Comparison of ENCODE assay signal across 16 cellular contexts in the genomic region with DNA sequence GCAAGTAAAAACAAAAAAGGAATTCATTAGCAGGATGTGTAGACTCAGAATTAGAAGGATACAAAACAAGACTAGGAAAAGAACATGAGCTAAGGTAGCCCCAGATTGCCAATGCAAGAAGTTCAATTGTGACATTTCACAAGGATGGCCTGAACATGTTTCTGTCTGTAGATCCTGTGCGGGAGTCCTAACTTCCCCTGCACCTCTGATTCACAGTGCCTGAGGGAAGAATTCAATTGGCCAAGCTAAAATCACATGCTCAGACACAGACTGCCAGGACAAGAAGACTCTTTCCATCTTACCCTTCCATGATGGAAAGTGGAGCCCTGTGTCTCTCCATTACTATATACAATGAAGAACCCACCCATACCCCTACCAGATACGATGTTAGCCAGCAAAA.
DNase-seq lines count a peak whose midpoint lies in the region; ATAC-seq and TF ChIP-seq lines count a peak whose summit lies in the region.
"Had no signal": no experiment of that assay in that cellular context is flagged by ENCODE, and none has a peak within 500 bp of the region (broad histone marks: within the 10 kb centered on the region; RNA-seq: fewer than 3 reads in every experiment).

No MANE protein-coding gene starts in this region.

- no peak overlapping the region for H2AFZ ChIP-seq in H9 (ENCODE audit: low read length)

- H4K91ac ChIP-seq in H9 (ENCODE audit: insufficient read length, low read depth, low read length): no peak overlapping the region

- no peaks in the 10 kb centered on the region for H3K27me3 ChIP-seq in H9 (ENCODE audit: insufficient read depth, low read length)
- H3K27me3 ChIP-seq: BLaER1 treated with 17β-estradiol and CSF1 and Interleukin-3, amounts not matched to agents 10 nM and 100 nM had no signal

- WGBS in H9 (ENCODE audit: extremely low coverage, insufficient read length, low lambda C conversion rate): no CpG with 5 or more reads among the region's 2 CpGs

- H3K4ac ChIP-seq in H9 (ENCODE audit: low read depth, low read length): no peak overlapping the region

- peak overlapping the region; percentile 15 for H3K27ac ChIP-seq in H9 (ENCODE audit: insufficient read length, low read depth, low read length)
- H3K27ac ChIP-seq: BLaER1 treated with 17β-estradiol and CSF1 and Interleukin-3, amounts not matched to agents 10 nM and 100 nM; HL-60 had no signal

- no peak for DNase-seq in H9
- peak; percentile 33 for DNase-seq in SK-MEL-5 (ENCODE audit: low read depth, low spot score)
- peak; percentile 62 for DNase-seq in epithelial cell of esophagus (ENCODE audit: low read depth)
- DNase-seq in kidney tubule cell (ENCODE audit: low spot score): peak; percentile 1
- DNase-seq in globus pallidus (ENCODE audit: low spot score): no peak
- DNase-seq: ACHN; CD4-positive, CD25-positive, alpha-beta regulatory T cell; DMS53; GOT3; IMR-90; KBM-7 had no signal

- H3K9me3 ChIP-seq in H9 (ENCODE audit: control insufficient read depth, low read depth, low read length): no peaks in the 10 kb centered on the region
- H3K9me3 ChIP-seq: BLaER1 treated with 17β-estradiol and CSF1 and Interleukin-3, amounts not matched to agents 10 nM and 100 nM; HAP-1 had no signal

- no peak overlapping the region for H3K4me2 ChIP-seq in H9 (ENCODE audit: insufficient read depth, insufficient read length, low read length)
- H3K4me2 ChIP-seq: BLaER1 treated with 17β-estradiol and CSF1 and Interleukin-3, amounts not matched to agents 10 nM and 100 nM had no signal

- no peaks in the 10 kb centered on the region for H3K36me3 Mint-ChIP-seq in H9 (ENCODE audit: insufficient read depth in 1 of 3, low read depth in 3 of 3)
- H3K36me3 Mint-ChIP-seq: CD4-positive, CD25-positive, alpha-beta regulatory T cell had no signal

- H3K27me3 Mint-ChIP-seq in H9 (ENCODE audit: low read depth): no peaks in the 10 kb centered on the region
- H3K27me3 Mint-ChIP-seq: CD4-positive, CD25-positive, alpha-beta regulatory T cell had no signal

- no peak overlapping the region for H4K8ac ChIP-seq in H9 (replicated peaks; ENCODE audit: insufficient read length, low read depth, low read length)

- no peak overlapping the region for H3K4me3 Mint-ChIP-seq in H9
- H3K4me3 Mint-ChIP-seq: CD4-positive, CD25-positive, alpha-beta regulatory T cell had no signal

- H2AK5ac ChIP-seq in H9 (ENCODE audit: insufficient read length, low read length): no peak overlapping the region

- H3K18ac ChIP-seq in H9 (ENCODE audit: insufficient read length, low read depth, low read length): no peak overlapping the region

- no peaks in the 10 kb centered on the region for H4K20me1 ChIP-seq in H9 (ENCODE audit: control insufficient read depth, insufficient read depth, insufficient read length)
- H4K20me1 ChIP-seq: BLaER1 treated with 17β-estradiol and CSF1 and Interleukin-3, amounts not matched to agents 10 nM and 100 nM had no signal

- H2BK120ac ChIP-seq in H9 (ENCODE audit: low read depth, low read length, poor library complexity, severe bottlenecking): no peak overlapping the region

- ATAC-seq in HG03342 (IDR thresholded peaks at IDR 0.05; ENCODE audit: unreplicated experiment) (no peak), GM19023 (IDR thresholded peaks at IDR 0.05; ENCODE audit: unreplicated experiment) (no peak)

- H3T11ph ChIP-seq in H9 (ENCODE audit: low read length): no peak overlapping the region

- no peak overlapping the region for H3K9ac ChIP-seq in H9 (ENCODE audit: extremely low read depth, insufficient read length, low read length)
- H3K9ac ChIP-seq: BLaER1 treated with 17β-estradiol and CSF1 and Interleukin-3, amounts not matched to agents 10 nM and 100 nM had no signal

- peaks cover 6% of the 10 kb centered on the region for H3K4me1 ChIP-seq in H9 (ENCODE audit: insufficient read depth, low read length)

- peaks cover 12 to 14% of the 10 kb centered on the region in 2 experiments for H3K4me1 Mint-ChIP-seq in H9
- H3K4me1 Mint-ChIP-seq: CD4-positive, CD25-positive, alpha-beta regulatory T cell had no signal

- H3K23me2 ChIP-seq in H9 (ENCODE audit: insufficient read length, low read depth, low read length, poor library complexity, severe bottlenecking): no peaks in the 10 kb centered on the region

- peak overlapping the region; percentile 41 to 76 (median 48); a peak in 4 of 7 replicates for H3K27ac Mint-ChIP-seq in H9
- H3K27ac Mint-ChIP-seq: CD4-positive, CD25-positive, alpha-beta regulatory T cell had no signal

- no peak overlapping the region for H3K4me3 ChIP-seq in epithelial cell of esophagus (ENCODE audit: low read length)
- H3K4me3 ChIP-seq: BLaER1 treated with 17β-estradiol and CSF1 and Interleukin-3, amounts not matched to agents 10 nM and 100 nM; HAP-1 had no signal

- H2BK20ac ChIP-seq in H9 (ENCODE audit: low read depth, low read length, poor library complexity, severe bottlenecking): no peak overlapping the region

- no peak overlapping the region for H2BK12ac ChIP-seq in H9 (ENCODE audit: insufficient read length, low read depth, low read length)

- no peak overlapping the region for H2BK15ac ChIP-seq in H9 (ENCODE audit: low read depth, low read length)

- no peaks in the 10 kb centered on the region for H3K79me1 ChIP-seq in H9 (ENCODE audit: insufficient read depth, low read depth, low read length, poor library complexity, severe bottlenecking)

- H2BK5ac ChIP-seq in H9 (ENCODE audit: insufficient read length, low read length): no peak overlapping the region

- no peaks in the 10 kb centered on the region for H3K9me3 Mint-ChIP-seq in H9

- no peak overlapping the region for H3K14ac ChIP-seq in H9 (ENCODE audit: insufficient read depth, low read length)

- TF ChIP-seq CTCF in H9 (conservative IDR thresholded peaks at IDR 0.05) (no peak), epithelial cell of esophagus (IDR thresholded peaks at IDR 0.05; ENCODE audit: insufficient read depth, low read depth, low read length, missing control alignments) (no peak)

- no peak overlapping the region for H4K5ac ChIP-seq in H9 (ENCODE audit: insufficient read length, low read depth, low read length)

- H3K56ac ChIP-seq in H9 (ENCODE audit: insufficient read length, low read depth, low read length): no peak overlapping the region

- H3K23ac ChIP-seq in H9 (ENCODE audit: insufficient read length, low read depth, low read length): no peak overlapping the region

- no peaks in the 10 kb centered on the region for H3K79me2 ChIP-seq in H9 (ENCODE audit: insufficient read depth, low read length)

- in situ Hi-C loops in SK-MEL-5 (cut with HindIII; ENCODE audit: low pct_unique_long_range_greater_than_20kb, low sequenced_read_pairs): no loop called here

Comparison
In these comparisons a context has a peak if more than half of its experiments do, and no peak if none do; other contexts are left out.
1. DNase-seq: peak in SK-MEL-5 (single experiment), epithelial cell of esophagus (single experiment) and kidney tubule cell (single experiment); none in H9 (single experiment) and globus pallidus (single experiment).